1 cellular context compared by ENCODE assay signal in the genomic region with DNA sequence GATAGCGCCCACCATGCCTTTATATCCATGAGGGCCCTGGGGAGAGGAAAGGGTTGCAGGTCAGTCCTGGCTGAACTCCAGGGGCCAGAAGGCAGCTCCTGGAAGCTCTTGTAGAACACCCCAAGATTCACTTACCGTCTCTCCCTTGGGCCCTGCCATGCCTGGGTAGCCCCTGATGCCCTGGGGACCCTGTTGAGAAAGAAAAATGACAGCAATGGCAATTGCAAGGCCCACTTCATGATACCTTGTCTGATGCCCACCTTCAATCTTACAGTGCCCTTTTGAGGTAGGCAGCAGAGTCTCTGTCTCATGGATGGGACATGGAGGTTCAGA.
TF ChIP-seq lines count a peak whose summit lies in the region.

No MANE protein-coding gene starts in this region.

TF ChIP-seq in H1, 55 proteins besides CTCF, POLR2A, EP300 and RAD21:
- TF ChIP-seq HDAC2 (IDR thresholded peaks at IDR 0.05; ENCODE audit: borderline replicate concordance in 1 of 2, low read depth in 2 of 2, low read length in 2 of 2) (no peak), KDM5A (IDR thresholded peaks at IDR 0.05; ENCODE audit: low read length) (no peak), GABPA (IDR thresholded peaks at IDR 0.05; ENCODE audit: borderline replicate concordance, insufficient read depth, low read length) (no peak), JUN (IDR thresholded peaks at IDR 0.05; ENCODE audit: low read depth, low read length) (no peak), CEBPB (IDR thresholded peaks at IDR 0.05; ENCODE audit: low read depth, low read length) (no peak), NRF1 (IDR thresholded peaks at IDR 0.05; ENCODE audit: low read depth, low read length) (no peak), BRCA1 (IDR thresholded peaks at IDR 0.05; ENCODE audit: low read depth, low read length) (no peak), TCF12 (IDR thresholded peaks at IDR 0.05; ENCODE audit: low read depth, low read length) (no peak), TEAD4 (IDR thresholded peaks at IDR 0.05; ENCODE audit: low read depth, low read length) (no peak), KDM1A (IDR thresholded peaks at IDR 0.05; ENCODE audit: borderline replicate concordance, low read length) (no peak)
- TF ChIP-seq, protein P1, sequence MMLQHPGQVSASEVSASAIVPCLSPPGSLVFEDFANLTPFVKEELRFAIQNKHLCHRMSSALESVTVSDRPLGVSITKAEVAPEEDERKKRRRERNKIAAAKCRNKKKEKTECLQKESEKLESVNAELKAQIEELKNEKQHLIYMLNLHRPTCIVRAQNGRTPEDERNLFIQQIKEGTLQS (IDR thresholded peaks at IDR 0.05; ENCODE audit: insufficient read depth, low read depth, low read length) = no peak
TF ChIP-seq in H1: peak in this region for 0.
